In the genomic region with DNA sequence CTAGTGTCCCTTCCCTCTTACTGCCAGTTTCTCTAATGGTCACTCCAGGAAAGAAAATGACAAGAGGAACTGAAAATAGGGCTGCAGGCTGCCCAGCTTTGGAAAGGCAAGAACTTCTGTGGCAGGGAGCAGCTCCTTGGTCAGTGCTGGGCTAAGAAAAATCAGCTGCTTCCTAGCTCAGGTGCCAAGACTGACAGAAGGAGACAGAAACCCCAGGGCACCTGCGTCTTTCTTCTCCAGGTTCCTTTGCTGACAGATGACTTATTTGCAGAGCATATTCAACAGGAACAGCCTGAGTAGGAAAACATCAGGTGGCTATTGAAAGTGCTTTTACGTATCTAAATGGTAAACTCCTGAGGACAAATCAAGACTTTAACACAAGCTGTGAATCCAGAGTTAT, we compare ENCODE assay signal across 1 cellular context.
TF ChIP-seq lines count a peak whose summit lies in the region.

No MANE protein-coding gene starts in this region.

TF ChIP-seq in IMR-90, 13 proteins besides CTCF, POLR2A, EP300 and RAD21:
- TF ChIP-seq CEBPB (IDR thresholded peaks at IDR 0.05; ENCODE audit: low read depth, low read length), result no peak
- TF ChIP-seq, protein P1, sequence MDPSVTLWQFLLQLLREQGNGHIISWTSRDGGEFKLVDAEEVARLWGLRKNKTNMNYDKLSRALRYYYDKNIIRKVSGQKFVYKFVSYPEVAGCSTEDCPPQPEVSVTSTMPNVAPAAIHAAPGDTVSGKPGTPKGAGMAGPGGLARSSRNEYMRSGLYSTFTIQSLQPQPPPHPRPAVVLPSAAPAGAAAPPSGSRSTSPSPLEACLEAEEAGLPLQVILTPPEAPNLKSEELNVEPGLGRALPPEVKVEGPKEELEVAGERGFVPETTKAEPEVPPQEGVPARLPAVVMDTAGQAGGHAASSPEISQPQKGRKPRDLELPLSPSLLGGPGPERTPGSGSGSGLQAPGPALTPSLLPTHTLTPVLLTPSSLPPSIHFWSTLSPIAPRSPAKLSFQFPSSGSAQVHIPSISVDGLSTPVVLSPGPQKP (IDR thresholded peaks at IDR 0.05; ENCODE audit: borderline replicate concordance, low read depth, low read length), result no peak
- TF ChIP-seq MAZ (IDR thresholded peaks at IDR 0.05; ENCODE audit: borderline replicate concordance, low read depth, low read length), result no peak
TF ChIP-seq in IMR-90: peak in this region for 0.
